24 cellular contexts compared by ENCODE assay signal in the genomic region with DNA sequence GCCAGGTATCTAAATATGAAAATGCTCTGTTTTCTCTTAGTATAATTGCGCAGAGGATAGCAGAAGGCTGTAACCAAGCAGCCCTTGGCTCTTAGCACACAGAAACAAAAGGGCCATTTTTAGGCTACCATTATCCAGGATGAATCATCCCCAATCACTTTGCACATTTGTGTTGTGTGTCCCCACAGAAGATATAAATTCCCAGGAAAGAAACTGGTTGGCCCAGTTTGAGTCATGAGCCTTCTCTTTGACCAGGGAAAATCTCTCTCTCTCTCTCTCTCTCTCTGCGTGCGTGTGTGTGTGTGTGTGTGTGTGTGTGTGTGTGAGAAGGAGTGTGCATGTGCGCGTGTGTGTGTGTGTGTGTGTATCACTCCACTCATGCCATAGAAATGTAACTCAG.
A peak's percentile ranks its signal among the peaks of the same experiment; 100 is the strongest.
DNase-seq lines count a peak whose midpoint lies in the region; ATAC-seq, FAIRE-seq and TF ChIP-seq lines count a peak whose summit lies in the region.
"Had no signal": no experiment of that assay in that cellular context is flagged by ENCODE, and none has a peak within 500 bp of the region (broad histone marks: within the 10 kb centered on the region; RNA-seq: fewer than 3 reads in every experiment).

No MANE protein-coding gene starts in this region.

- CTCF ChIA-PET in H1 (lab: Charles Lee; ENCODE audit: partially characterized antibody) (interaction anchor here (0.7 kb wide), 2 partner anchors 1041 to 1880 kb away, joined by 3 read pairs; no protein-coding TSS in a partner anchor), HepG2 (lab: Yijun Ruan, JAX; ENCODE audit: low intra/inter-chr PET ratio, low total read pairs) (no interaction called here)

- H3K79me2 ChIP-seq in H1 (ENCODE audit: control insufficient read depth in 1 of 2, insufficient read depth in 2 of 2, low read length in 2 of 2) (no peaks in the 10 kb centered on the region), HepG2 (ENCODE audit: insufficient read depth, low read length) (no peaks in the 10 kb centered on the region)

- no peak overlapping the region for H3K9ac ChIP-seq in H1 (replicated peaks in 1 of 4; ENCODE audit: extremely low read depth in 1 of 4, low read depth in 3 of 4, low read length in 3 of 4)
- H3K9ac ChIP-seq in HepG2 (ENCODE audit: insufficient read depth, low read depth, low read length), result no peak overlapping the region

- no peak overlapping the region for H4K5ac ChIP-seq in H1 (ENCODE audit: insufficient read length, low read depth, low read length)

- DNase-seq in Daoy (ENCODE audit: low read depth) (peak; percentile 19), M059J (ENCODE audit: low read depth) (peak; percentile 6), H1 (ENCODE audit: low read depth in 1 of 2, low spot score in 2 of 2) (no peak), myocyte (ENCODE audit: low read depth) (peak; percentile 41), erythroblast (lab: John Stamatoyannopoulos, UW) (no peak), OCI-M2 (lab: John Stamatoyannopoulos, UW; ENCODE audit: unreplicated experiment) (no peak), HepG2 (ENCODE audit: low spot score) (no peak)
- no peak for DNase-seq in stimulated activated CD8-positive, alpha-beta memory T cell treated with anti-CD3 and anti-CD28 coated beads, Interleukin-4, amount 100 ng/mL, for 48 hours
- DNase-seq: activated CD4-positive, alpha-beta memory T cell treated with anti-CD3 and anti-CD28 coated beads, Interleukin-2, amount 10 ng/mL, durations not matched to agents 7 days and 5 days; activated gamma-delta T cell treated with Interleukin-2 at 50 U/mL for 16 hours; amygdala; caudate nucleus; CD4-positive, CD25-positive, alpha-beta regulatory T cell; DND-41; GOT3; left ventricle myocardium superior; mucosa of descending colon; NCI-H2171; NCI-H82; stimulated activated CD4-positive, alpha-beta T cell treated with anti-CD3 and anti-CD28 coated beads, Interleukin-4, amount 100 ng/mL, for 24 hours; stimulated activated naive CD8-positive, alpha-beta T cell treated with anti-CD3 and anti-CD28 coated beads, Interleukin-15, amount 100 ng/mL, for 72 hours; transverse colon had no signal

- H3K27ac ChIP-seq in H1 (ENCODE audit: low read depth, low read length), result no peak overlapping the region
- no peak overlapping the region for H3K27ac ChIP-seq in HepG2 (ENCODE audit: extremely low read length, insufficient read depth, low read length)
- H3K27ac ChIP-seq: SJSA1, transverse colon, VCaP had no signal

- H3K36me3 ChIP-seq in H1 (ENCODE audit: control insufficient read depth in 2 of 4, insufficient read depth in 4 of 4, low read length in 3 of 4) (no peaks in the 10 kb centered on the region), HepG2 (replicated peaks in 1 of 2; ENCODE audit: control insufficient read depth in 1 of 2, insufficient read depth in 2 of 2, low read length in 2 of 2) (no peaks in the 10 kb centered on the region)
- H3K36me3 ChIP-seq: SJSA1, transverse colon had no signal

- H3K56ac ChIP-seq in H1 (replicated peaks; ENCODE audit: insufficient read length, low read depth, low read length), result no peak overlapping the region

- H4K8ac ChIP-seq in H1 (ENCODE audit: extremely low read depth, insufficient read depth, low read length), result peak overlapping the region; percentile 35; the same call in 1 of the 2 replicates

- no peaks in the 10 kb centered on the region for H3K79me1 ChIP-seq in H1 (ENCODE audit: low read depth, low read length)

- no peak overlapping the region for H2BK12ac ChIP-seq in H1 (ENCODE audit: low read depth, low read length)

- no peak overlapping the region for H3K18ac ChIP-seq in H1 (ENCODE audit: extremely low read depth, low read length)

- no peak overlapping the region for H2BK5ac ChIP-seq in H1 (ENCODE audit: low read depth, low read length)

- no TSS peak for BruUV-seq in HepG2 (replicated peaks; lab: Mats Ljungman, UMichigan)

- no peak overlapping the region for H3K4ac ChIP-seq in H1 (replicated peaks; ENCODE audit: insufficient read length, low read depth, low read length)

- no peak overlapping the region for H3K23ac ChIP-seq in H1 (ENCODE audit: insufficient read length)

- H3K4me2 ChIP-seq in H1 (ENCODE audit: insufficient read depth in 1 of 2, low read depth in 2 of 2, low read length in 2 of 2) (no peak overlapping the region), HepG2 (ENCODE audit: low read depth, low read length) (no peak overlapping the region)

- no peak overlapping the region for H3K4me3 ChIP-seq in H1 (ENCODE audit: extremely low read depth in 1 of 4, insufficient read depth in 2 of 4, low read depth in 3 of 4, low read length in 4 of 4)
- no peak overlapping the region for H3K4me3 ChIP-seq in HepG2 (replicated peaks in 1 of 3; ENCODE audit: insufficient read depth in 1 of 3, low read depth in 2 of 3, low read length in 3 of 3)
- H3K4me3 ChIP-seq: mucosa of descending colon, SJSA1, transverse colon had no signal

- H2BK15ac ChIP-seq in H1 (ENCODE audit: low read length), result no peak overlapping the region

- TF ChIP-seq EP300 in H1 (IDR thresholded peaks at IDR 0.05; ENCODE audit: borderline replicate concordance in 1 of 2, low read depth in 2 of 2, low read length in 2 of 2) (no peak), HepG2 (IDR thresholded peaks at IDR 0.05; ENCODE audit: low read depth in 2 of 2, low read length in 2 of 2) (no peak), HepG2 (CRISPR knock-in tag; IDR thresholded peaks at IDR 0.05; ENCODE audit: borderline replicate concordance) (no peak)

- 80% methylated on average over 3 of the region's 5 CpGs; no CpG with 5 or more reads in 1 of the 2 experiments for WGBS in H1 (ENCODE audit: extremely low coverage in 1 of 2, insufficient coverage in 1 of 2, insufficient read length in 1 of 2, insufficient replicate concordance in 2 of 2, low coverage in 1 of 2, low lambda C conversion rate in 2 of 2, missing lambda C conversion rate in 1 of 2), 2 experiments
- WGBS in HepG2 (ENCODE audit: low lambda C conversion rate), result 31% methylated on average over 3 of the region's 5 CpGs

- no peak for TF ChIP-seq POLR2A in H1 (IDR thresholded peaks at IDR 0.05; ENCODE audit: control extremely low read depth in 1 of 2, low read depth in 2 of 2, low read length in 2 of 2)
- TF ChIP-seq POLR2A in erythroblast (IDR thresholded peaks at IDR 0.05; ENCODE audit: low read length), result no peak
- TF ChIP-seq POLR2A in HepG2 (IDR thresholded peaks at IDR 0.05; ENCODE audit: insufficient read depth in 1 of 2, low read depth in 2 of 2, low read length in 2 of 2), result no peak

- TF ChIP-seq RAD21 in H1 (IDR thresholded peaks at IDR 0.05 in 1 of 2, conservative IDR thresholded peaks at IDR 0.05 in 1 of 2; ENCODE audit: low read depth in 2 of 2, low read length in 2 of 2) (no peak), HepG2 (CRISPR knock-in tag; IDR thresholded peaks at IDR 0.05) (no peak)

- FAIRE-seq in H1 (lab: Jason Lieb, UNC) (no peak), HepG2 (lab: Jason Lieb, UNC) (no peak)

- H2AK5ac ChIP-seq in H1 (ENCODE audit: low read depth, low read length), result no peak overlapping the region

- H2AFZ ChIP-seq in H1 (ENCODE audit: low read length) (peak overlapping the region; percentile 64), HepG2 (ENCODE audit: low read length) (no peak overlapping the region)

- no peaks in the 10 kb centered on the region for H3K9me3 ChIP-seq in H1 (ENCODE audit: insufficient read depth in 2 of 2, low read depth in 1 of 2, low read length in 1 of 2)
- no peaks in the 10 kb centered on the region for H3K9me3 ChIP-seq in HepG2 (ENCODE audit: low read length)
- H3K9me3 ChIP-seq: mucosa of descending colon, SJSA1, transverse colon had no signal

- POLR2A ChIA-PET in H1 (lab: Charles Lee; ENCODE audit: partially characterized antibody), result no interaction called here
- POLR2A ChIA-PET in HepG2 (lab: Yijun Ruan, JAX), result no interaction called here

- no peaks in the 10 kb centered on the region for H3K23me2 ChIP-seq in H1 (ENCODE audit: low read depth, low read length)

- TF ChIP-seq CTCF in H1 (IDR thresholded peaks at IDR 0.05; ENCODE audit: control extremely low read depth in 1 of 3, insufficient read depth in 1 of 3, low read depth in 1 of 3, low read length in 3 of 3) (no peak), HepG2 (CRISPR knock-in tag; IDR thresholded peaks at IDR 0.05) (no peak)

- H2BK120ac ChIP-seq in H1 (replicated peaks; ENCODE audit: low read depth, low read length), result no peak overlapping the region

- H3K27me3 ChIP-seq in H1 (replicated peaks in 1 of 4; ENCODE audit: control insufficient read depth in 3 of 4, extremely low read depth in 1 of 4, insufficient read depth in 3 of 4, low read length in 3 of 4) (no peaks in the 10 kb centered on the region), HepG2 (ENCODE audit: control insufficient read depth in 1 of 2, insufficient read depth in 2 of 2, low read length in 2 of 2) (no peaks in the 10 kb centered on the region)
- H3K27me3 ChIP-seq: transverse colon had no signal

- H3K14ac ChIP-seq in H1 (ENCODE audit: insufficient read length), result no peak overlapping the region

- no peak for ATAC-seq in HepG2
- ATAC-seq: left ventricle myocardium superior; mucosa of descending colon; stimulated activated naive CD8-positive, alpha-beta T cell treated with anti-CD3 and anti-CD28 coated beads, Interleukin-15, amount 100 ng/mL, for 72 hours had no signal

- in situ Hi-C loops in HepG2 (cut with HindIII; ENCODE audit: extremely low pct_ligation_motif_present, low pct_unique_long_range_greater_than_20kb), result loop anchor here (25.0 kb wide), 2 partner anchors 1120 to 1895 kb away; no protein-coding TSS in a partner anchor

- H3K4me1 ChIP-seq in H1 (replicated peaks in 1 of 4; ENCODE audit: control insufficient read depth in 3 of 4, insufficient read depth in 4 of 4, low read length in 3 of 4) (peaks cover 0 to 2% (median 0%) of the 10 kb centered on the region in 4 experiments; a peak in 1 of 7 replicates), HepG2 (ENCODE audit: insufficient read depth, low read length) (no peaks in the 10 kb centered on the region)
- H3K4me1 ChIP-seq: SJSA1, transverse colon had no signal

- H4K20me1 ChIP-seq in H1 (replicated peaks in 1 of 2; ENCODE audit: control insufficient read depth in 1 of 2, insufficient read depth in 2 of 2, low read length in 2 of 2) (no peaks in the 10 kb centered on the region), HepG2 (ENCODE audit: insufficient read depth, low read length) (no peaks in the 10 kb centered on the region)

- H2BK20ac ChIP-seq in H1 (ENCODE audit: low read length), result no peak overlapping the region

- intact Hi-C loops in HepG2 (cut with micrococcal nuclease; ENCODE audit: unreplicated experiment), result no loop called here

- no peak overlapping the region for H4K91ac ChIP-seq in H1 (replicated peaks; ENCODE audit: insufficient read length, low read length)

TF ChIP-seq in H1, 55 proteins besides CTCF, POLR2A, EP300 and RAD21 (continues in another document):
- TF ChIP-seq SUZ12 (IDR thresholded peaks at IDR 0.05; ENCODE audit: low read length) (no peak), KDM5A (IDR thresholded peaks at IDR 0.05; ENCODE audit: low read length) (no peak), CTBP2 (IDR thresholded peaks at IDR 0.05; ENCODE audit: borderline replicate concordance, insufficient read depth, insufficient read length, low read length) (no peak)

TF ChIP-seq in HepG2, 621 proteins besides CTCF, POLR2A, EP300 and RAD21 (continues in another document):
- no peak for TF ChIP-seq REXO4 (CRISPR knock-in tag; IDR thresholded peaks at IDR 0.05; ENCODE audit: borderline replicate concordance)
- no peak for TF ChIP-seq SUZ12 (IDR thresholded peaks at IDR 0.05; ENCODE audit: low read depth, low read length)
- no peak for TF ChIP-seq MEIS2 (CRISPR knock-in tag; IDR thresholded peaks at IDR 0.05)
- no peak for TF ChIP-seq ZNF562 (CRISPR knock-in tag; IDR thresholded peaks at IDR 0.05; ENCODE audit: borderline replicate concordance)

Comparison
In these comparisons a context has a peak if more than half of its experiments do, and no peak if none do; other contexts are left out.
1. DNase-seq: peak in Daoy (single experiment), M059J (single experiment) and myocyte (single experiment); none in H1 (0 of 2), erythroblast (0 of 2), OCI-M2 (single experiment), stimulated activated CD8-positive, alpha-beta memory T cell treated with anti-CD3 and anti-CD28 coated beads, Interleukin-4, amount 100 ng/mL, for 48 hours (single experiment) and HepG2 (single experiment).